8 cellular contexts compared by ENCODE assay signal in genomic region chr14:51990488-51990887, GRCh38. TPM values are rescaled to one million over a fixed set of nuclear protein-coding genes. Genes with fewer than 3 reads are reported as not detected.
DNase-seq lines count a peak whose midpoint lies in the region; ATAC-seq and TF ChIP-seq lines count a peak whose summit lies in the region.

No MANE protein-coding gene starts in this region.

- TF ChIP-seq POLR2A in adrenal gland (IDR thresholded peaks at IDR 0.05), result no peak

- TF ChIP-seq CTCF in adrenal gland (IDR thresholded peaks at IDR 0.05), result no peak

- peak overlapping the region; percentile 96 for H3K27ac Mint-ChIP-seq in T-helper 2 cell treated with Interferon-gamma antibody and Interleukin-4, amounts not matched to agents 5 μg/mL and 100 μg/mL, for 36 hours
- H3K27ac Mint-ChIP-seq in activated T-helper 2 cell treated with anti-CD3 and anti-CD28 coated beads, Interferon-gamma antibody, Interleukin-2, Interleukin-4, amounts not matched to agents 10 μg/mL and 5 μg/mL and 100 μg/mL, durations not matched to agents 14 hours and 24 hours and 36 hours, result peak overlapping the region; percentile 90
- H3K27ac Mint-ChIP-seq in immature natural killer cell, result peak overlapping the region; percentile 85 to 98 (median 94)

- H3K27me3 Mint-ChIP-seq in T-helper 2 cell treated with Interferon-gamma antibody and Interleukin-4, amounts not matched to agents 5 μg/mL and 100 μg/mL, for 36 hours (ENCODE audit: low read depth), result no peaks in the 10 kb centered on the region
- no peaks in the 10 kb centered on the region for H3K27me3 Mint-ChIP-seq in activated T-helper 2 cell treated with anti-CD3 and anti-CD28 coated beads, Interferon-gamma antibody, Interleukin-2, Interleukin-4, amounts not matched to agents 10 μg/mL and 5 μg/mL and 100 μg/mL, durations not matched to agents 14 hours and 24 hours and 36 hours (ENCODE audit: low read depth)
- peaks cover 0 to 6% (median 3%) of the 10 kb centered on the region in 3 donors for H3K27me3 Mint-ChIP-seq in immature natural killer cell (ENCODE audit: low read depth in 3 of 3)

- peak overlapping the region; percentile 75 to 95 (median 84) for H3K4me3 ChIP-seq in subcutaneous abdominal adipose tissue (ENCODE audit: low read depth in 1 of 5, low read length in 5 of 5)
- H3K4me3 ChIP-seq in adrenal gland, result peak overlapping the region in 2 of 4 donors; percentile 38 to 88

- H3K36me3 Mint-ChIP-seq in T-helper 2 cell treated with Interferon-gamma antibody and Interleukin-4, amounts not matched to agents 5 μg/mL and 100 μg/mL, for 36 hours (ENCODE audit: low read depth), result peaks cover 33% of the 10 kb centered on the region
- H3K36me3 Mint-ChIP-seq in activated T-helper 2 cell treated with anti-CD3 and anti-CD28 coated beads, Interferon-gamma antibody, Interleukin-2, Interleukin-4, amounts not matched to agents 10 μg/mL and 5 μg/mL and 100 μg/mL, durations not matched to agents 14 hours and 24 hours and 36 hours (ENCODE audit: low read depth), result peaks cover 42% of the 10 kb centered on the region
- peaks cover 14 to 23% (median 21%) of the 10 kb centered on the region in 3 donors for H3K36me3 Mint-ChIP-seq in immature natural killer cell

- H3K27me3 ChIP-seq in subcutaneous abdominal adipose tissue (ENCODE audit: control insufficient read depth in 5 of 5, insufficient read depth in 4 of 5, low read length in 5 of 5) (no peaks in the 10 kb centered on the region), adrenal gland (no peaks in the 10 kb centered on the region)

- no peak for DNase-seq in T-helper 2 cell treated with Interferon-gamma antibody and Interleukin-4, amounts not matched to agents 5 μg/mL and 100 μg/mL, for 36 hours (ENCODE audit: low spot score)
- no peak for DNase-seq in T-helper 2 cell
- no peak for DNase-seq in activated T-helper 2 cell treated with anti-CD3 and anti-CD28 coated beads, Interferon-gamma antibody, Interleukin-2, Interleukin-4, amounts not matched to agents 10 μg/mL and 5 μg/mL and 100 μg/mL, durations not matched to agents 14 hours and 24 hours and 36 hours (ENCODE audit: low spot score)
- DNase-seq in immature natural killer cell, result no peak
- DNase-seq in adrenal gland, result no peak
- DNase-seq in NCI-H1694 treated with DMSO at 0.1 percent for 48 hours (lab: John Stamatoyannopoulos, UW), result no peak

- H3K4me3 Mint-ChIP-seq in T-helper 2 cell treated with Interferon-gamma antibody and Interleukin-4, amounts not matched to agents 5 μg/mL and 100 μg/mL, for 36 hours, result peak overlapping the region; percentile 97
- peak overlapping the region; percentile 95 for H3K4me3 Mint-ChIP-seq in activated T-helper 2 cell treated with anti-CD3 and anti-CD28 coated beads, Interferon-gamma antibody, Interleukin-2, Interleukin-4, amounts not matched to agents 10 μg/mL and 5 μg/mL and 100 μg/mL, durations not matched to agents 14 hours and 24 hours and 36 hours (ENCODE audit: low read depth)
- H3K4me3 Mint-ChIP-seq in immature natural killer cell, result peak overlapping the region; percentile 92 to 100 (median 96)

- H3K27ac ChIP-seq in subcutaneous abdominal adipose tissue (ENCODE audit: low read depth, low read length) (peak overlapping the region; percentile 47), adrenal gland (peak overlapping the region in 1 of 5 donors; percentile 70)

- H3K36me3 ChIP-seq in subcutaneous abdominal adipose tissue (ENCODE audit: control insufficient read depth in 5 of 5, insufficient read depth in 5 of 5, low read length in 5 of 5) (peaks cover 13 to 27% (median 26%) of the 10 kb centered on the region in 5 donors), adrenal gland (replicated peaks in 1 of 2) (peaks cover 0 to 38% of the 10 kb centered on the region in 2 donors)

- no peaks in the 10 kb centered on the region for H3K9me3 ChIP-seq in subcutaneous abdominal adipose tissue (ENCODE audit: control insufficient read depth in 5 of 5, low read length in 5 of 5)
- no peaks in the 10 kb centered on the region for H3K9me3 ChIP-seq in adrenal gland (replicated peaks in 1 of 3)

- ATAC-seq in HG03565 (IDR thresholded peaks at IDR 0.05; ENCODE audit: unreplicated experiment), result no peak

- H3K9me3 Mint-ChIP-seq in T-helper 2 cell treated with Interferon-gamma antibody and Interleukin-4, amounts not matched to agents 5 μg/mL and 100 μg/mL, for 36 hours, result no peaks in the 10 kb centered on the region
- no peaks in the 10 kb centered on the region for H3K9me3 Mint-ChIP-seq in activated T-helper 2 cell treated with anti-CD3 and anti-CD28 coated beads, Interferon-gamma antibody, Interleukin-2, Interleukin-4, amounts not matched to agents 10 μg/mL and 5 μg/mL and 100 μg/mL, durations not matched to agents 14 hours and 24 hours and 36 hours
- H3K9me3 Mint-ChIP-seq in immature natural killer cell, result no peaks in the 10 kb centered on the region

- peaks cover 0 to 21% (median 15%) of the 10 kb centered on the region in 5 donors for H3K4me1 ChIP-seq in subcutaneous abdominal adipose tissue (ENCODE audit: control insufficient read depth in 5 of 5, insufficient read depth in 5 of 5, low read length in 5 of 5)
- H3K4me1 ChIP-seq in adrenal gland (replicated peaks in 1 of 2), result peaks cover 6 to 14% of the 10 kb centered on the region in 2 donors

- intact Hi-C loops in activated T-helper 2 cell treated with anti-CD3 and anti-CD28 coated beads, Interferon-gamma antibody, Interleukin-2, Interleukin-4, amounts not matched to agents 10 μg/mL and 5 μg/mL and 100 μg/mL, durations not matched to agents 14 hours and 24 hours and 36 hours (cut with micrococcal nuclease), result loop anchor here (5.0 to 10.0 kb wide), 4 partner anchors 137 to 482 kb away; partner anchors contain the start of gene FRMD6
- intact Hi-C loops in adrenal gland (cut with DNase I), result no loop called here

- WGBS in adrenal gland, 4 donors, result 71 to 77% (median 74%) methylated on average over 3 of the region's 3 CpGs

- H3K4me1 Mint-ChIP-seq in T-helper 2 cell treated with Interferon-gamma antibody and Interleukin-4, amounts not matched to agents 5 μg/mL and 100 μg/mL, for 36 hours (ENCODE audit: low read depth), result peaks cover 32% of the 10 kb centered on the region
- H3K4me1 Mint-ChIP-seq in activated T-helper 2 cell treated with anti-CD3 and anti-CD28 coated beads, Interferon-gamma antibody, Interleukin-2, Interleukin-4, amounts not matched to agents 10 μg/mL and 5 μg/mL and 100 μg/mL, durations not matched to agents 14 hours and 24 hours and 36 hours (ENCODE audit: low read depth), result peaks cover 36% of the 10 kb centered on the region
- peaks cover 23 to 48% of the 10 kb centered on the region in 2 donors for H3K4me1 Mint-ChIP-seq in immature natural killer cell

- peak overlapping the region in 4 of 5 donors; percentile 69 to 96 (median 84) for H3K9ac ChIP-seq in subcutaneous abdominal adipose tissue (ENCODE audit: low read length in 5 of 5)

RNA-seq across cellular contexts. Expression of gene RTRAF, which starts 1.1 kb away (rescaled TPM):
- total RNA-seq in activated T-helper 2 cell treated with anti-CD3 and anti-CD28 coated beads, Interferon-gamma antibody, Interleukin-2, Interleukin-4, amounts not matched to agents 10 μg/mL and 5 μg/mL and 100 μg/mL, durations not matched to agents 14 hours and 24 hours and 36 hours, result 192 and 212 TPM in 2 replicates
- polyA plus RNA-seq in immature natural killer cell (100 to 1,000 TPM in 2 of 3 donors, 10 to 100 TPM in 1; 92.1 to 162 (median 137) TPM), adrenal gland (100 to 1,000 TPM; 215 to 308 (median 219) TPM)
- total RNA-seq in adrenal gland, result 100 to 1,000 TPM in 4 of 8 donors, 10 to 100 TPM in 4; 12.9 to 220 (median 108) TPM
